7 cellular contexts compared by ENCODE assay signal in the genomic region with DNA sequence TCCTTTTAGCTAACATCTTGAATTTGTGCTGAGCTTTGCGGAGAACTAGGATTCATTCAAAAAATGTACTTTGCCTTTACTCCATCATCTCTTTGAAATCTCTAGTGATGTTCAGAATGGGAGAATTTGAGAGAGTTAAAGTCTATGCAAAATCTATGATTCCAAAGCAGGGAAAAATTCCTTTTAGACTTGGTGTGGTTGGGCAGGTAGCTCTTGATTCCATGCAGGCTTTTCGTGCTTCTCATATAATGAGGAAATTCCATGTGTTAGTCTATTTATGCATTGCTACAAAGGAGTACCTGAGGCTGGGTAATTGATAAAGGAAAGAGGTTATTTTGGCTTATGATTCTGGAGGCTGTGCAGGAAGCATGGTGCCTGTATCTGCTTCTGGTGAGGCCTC.
"Had no signal": no experiment of that assay in that cellular context is flagged by ENCODE, and none has a peak within 500 bp of the region (broad histone marks: within the 10 kb centered on the region; RNA-seq: fewer than 3 reads in every experiment).

No MANE protein-coding gene starts in this region.

- DNase-seq: IMR-90, KBM-7, KG1 had no signal

- H3K27ac Mint-ChIP-seq: IgD-negative memory B cell had no signal

- ATAC-seq: HepG2, K562 had no signal

- H3K4me3 ChIP-seq: K562 had no signal

- H3K4me3 Mint-ChIP-seq: IgD-negative memory B cell had no signal

- H3K27me3 Mint-ChIP-seq: IgD-negative memory B cell had no signal

- H3K4me1 Mint-ChIP-seq: IgD-negative memory B cell had no signal

- H3K27ac ChIP-seq: HL-60 had no signal
